In genomic region chr17:47177261-47177660, GRCh38 we compare ENCODE assay signal across 24 cellular contexts. TPM values are rescaled to one million over a fixed set of nuclear protein-coding genes. Genes with fewer than 3 reads are reported as not detected.
DNase-seq lines count a peak whose midpoint lies in the region; ATAC-seq, FAIRE-seq and TF ChIP-seq lines count a peak whose summit lies in the region.
"Had no signal": no experiment of that assay in that cellular context is flagged by ENCODE, and none has a peak within 500 bp of the region (broad histone marks: within the 10 kb centered on the region; RNA-seq: fewer than 3 reads in every experiment).

No MANE protein-coding gene starts in this region.

- intact Hi-C loops in left cardiac atrium (cut with DNase I) (no loop called here), K562 (cut with micrococcal nuclease) (loop anchor here (5.0 kb wide), 1 partner anchor 35 kb away; no protein-coding TSS in a partner anchor), thyroid gland (cut with DNase I) (no loop called here)

- H3K9me3 ChIP-seq in cardiac muscle cell (ENCODE audit: low read depth) (no peaks in the 10 kb centered on the region), K562 (replicated peaks; ENCODE audit: control insufficient read depth, insufficient read depth, low read depth, low read length) (no peaks in the 10 kb centered on the region), thyroid gland (no peaks in the 10 kb centered on the region)
- H3K9me3 ChIP-seq: A549, Caco-2 had no signal

- no peak for TF ChIP-seq POLR2A in K562 (conservative IDR thresholded peaks at IDR 0.05)
- no peak for TF ChIP-seq POLR2A in thyroid gland (IDR thresholded peaks at IDR 0.05)

- POLR2A ChIA-PET in K562 (lab: Yijun Ruan, JAX), result interaction anchor here (1.3 kb wide), 1 partner anchor 9 kb away, joined by 7 read pairs; no protein-coding TSS in a partner anchor

- H3K4me3 ChIP-seq in cardiac muscle cell (no peak overlapping the region), K562 (no peak overlapping the region), thyroid gland (replicated peaks in 1 of 3) (no peak overlapping the region)
- H3K4me3 ChIP-seq: A549; BLaER1 treated with 17β-estradiol and CSF1 and Interleukin-3, amounts not matched to agents 10 nM and 100 nM had no signal

- H3K27ac ChIP-seq in cardiac muscle cell (peak overlapping the region; percentile 64), K562 (ENCODE audit: extremely low read depth, low read depth, low read length) (no peak overlapping the region), thyroid gland (peak overlapping the region; percentile 88 to 90 (median 90))
- H3K27ac ChIP-seq: 22Rv1; A549; BLaER1 treated with 17β-estradiol and CSF1 and Interleukin-3, amounts not matched to agents 10 nM and 100 nM; C4-2B had no signal

- no peak for ATAC-seq in left cardiac atrium
- ATAC-seq in K562, result peak; percentile 58
- ATAC-seq: A549; CD8-positive, alpha-beta T cell had no signal

- in situ Hi-C loops in K562 (cut with MboI), result no loop called here

- 67% methylated on average over 7 of the region's 7 CpGs for WGBS in K562 (ENCODE audit: insufficient coverage, low coverage, missing lambda C conversion rate)
- 97% methylated on average over 7 of the region's 7 CpGs for WGBS in thyroid gland, 2 donors

- no peak for TF ChIP-seq RAD21 in K562 (CRISPR knock-in tag; conservative IDR thresholded peaks at IDR 0.05 in 1 of 2, IDR thresholded peaks at IDR 0.05 in 1 of 2)

- peaks cover 99% of the 10 kb centered on the region for H3K79me2 ChIP-seq in K562 (ENCODE audit: control insufficient read depth, insufficient read depth, low read length)

- H3K27me3 ChIP-seq in cardiac muscle cell (no peaks in the 10 kb centered on the region), K562 (ENCODE audit: control insufficient read depth in 2 of 2, insufficient read depth in 2 of 2, low read length in 2 of 2) (no peaks in the 10 kb centered on the region), thyroid gland (no peaks in the 10 kb centered on the region)
- H3K27me3 ChIP-seq: BLaER1 treated with 17β-estradiol and CSF1 and Interleukin-3, amounts not matched to agents 10 nM and 100 nM had no signal

- H4K20me1 ChIP-seq in K562 (replicated peaks; ENCODE audit: control insufficient read depth, insufficient read depth, low read length), result no peaks in the 10 kb centered on the region; the same call in 1 of the 2 replicates

- TF ChIP-seq CTCF in cardiac muscle cell (IDR thresholded peaks at IDR 0.05; ENCODE audit: low read depth, low read length) (no peak), K562 (IDR thresholded peaks at IDR 0.05 in 2 of 3, conservative IDR thresholded peaks at IDR 0.05 in 1 of 3; ENCODE audit: insufficient read depth in 2 of 3, low read depth in 1 of 3, low read length in 3 of 3) (no peak), thyroid gland (IDR thresholded peaks at IDR 0.05) (no peak)

- DNase-seq in NCI-H526 (lab: John Stamatoyannopoulos, UW) (peak; percentile 11 to 25), NCI-H526 treated with DMSO at 0.1 percent for 48 hours (lab: John Stamatoyannopoulos, UW) (no peak), cardiac muscle cell (ENCODE audit: low read depth in 1 of 2, low spot score in 1 of 2) (no peak), left cardiac atrium (no peak), K562 (ENCODE audit: extremely low read depth in 1 of 4, low spot score in 3 of 4) (peak in 1 of 4 experiments; percentile 22), thyroid gland (no peak), RCC 7860 (ENCODE audit: low spot score) (no peak)
- no peak for DNase-seq in activated T-cell treated with anti-CD3 and anti-CD28 coated beads, Interleukin-2, amount 50 U/mL, for 48 hours
- DNase-seq: AML-193; Caco-2; Calu3; CD4-positive, alpha-beta T cell; CD8-positive, alpha-beta T cell; DMS79 treated with DMSO at 0.1 percent for 48 hours; GF-D8 had no signal

- H3K4me2 ChIP-seq in K562 (ENCODE audit: insufficient read depth, low read length), result no peak overlapping the region
- H3K4me2 ChIP-seq: A549; BLaER1 treated with 17β-estradiol and CSF1 and Interleukin-3, amounts not matched to agents 10 nM and 100 nM had no signal

- FAIRE-seq in K562 (lab: Jason Lieb, UNC) (no peak), RCC 7860 (lab: Jason Lieb, UNC) (no peak)
- FAIRE-seq: A549, D721Med, G401.6, GM12891, GM19239 had no signal

- no peak overlapping the region for H2AFZ ChIP-seq in K562 (ENCODE audit: low read depth, low read length)

- TF ChIP-seq EP300 in K562 (IDR thresholded peaks at IDR 0.05; ENCODE audit: low read length), result no peak

- H3K36me3 ChIP-seq in cardiac muscle cell (peaks cover 27% of the 10 kb centered on the region), K562 (ENCODE audit: control insufficient read depth, insufficient read depth, low read length) (peaks cover 88% of the 10 kb centered on the region), thyroid gland (peaks cover 5 to 13% of the 10 kb centered on the region in 2 donors)

- no peak overlapping the region for H3K9ac ChIP-seq in K562 (ENCODE audit: insufficient read depth in 1 of 2, low read depth in 2 of 2, low read length in 2 of 2)

- CTCF ChIA-PET in K562 (lab: Yijun Ruan, JAX; ENCODE audit: low intra/inter-chr PET ratio), result no interaction called here

- H3K4me1 ChIP-seq in cardiac muscle cell (ENCODE audit: low read depth), result peaks cover 27% of the 10 kb centered on the region
- peaks cover 10 to 16% of the 10 kb centered on the region in 2 experiments; a peak in 4 of 5 replicates for H3K4me1 ChIP-seq in K562 (replicated peaks in 1 of 2; ENCODE audit: control insufficient read depth in 2 of 2, insufficient read depth in 2 of 2, low read length in 2 of 2)
- H3K4me1 ChIP-seq in thyroid gland, result peaks cover 67 to 72% of the 10 kb centered on the region in 2 donors

- no peaks in the 10 kb centered on the region for H3K9me1 ChIP-seq in K562 (ENCODE audit: control insufficient read depth, insufficient read depth, low read length)

- no TSS peak for BruUV-seq in K562 (replicated peaks; lab: Mats Ljungman, UMichigan)

TF ChIP-seq in K562, 482 proteins besides CTCF, POLR2A, EP300 and RAD21 (continues in another document):
- TF ChIP-seq ZNF511 (CRISPR knock-in tag; IDR thresholded peaks at IDR 0.05), result no peak
- no peak for TF ChIP-seq ETV5 (CRISPR knock-in tag; IDR thresholded peaks at IDR 0.05; ENCODE audit: low read depth)
- no peak for TF ChIP-seq SIRT6 (IDR thresholded peaks at IDR 0.05; ENCODE audit: low read depth, low read length)
- TF ChIP-seq GABPB2 (CRISPR knock-in tag; conservative IDR thresholded peaks at IDR 0.05), result no peak
- TF ChIP-seq SUPT5H (IDR thresholded peaks at IDR 0.05), result no peak

RNA-seq across cellular contexts. Expression of gene CDC27, which starts 11.8 kb away (rescaled TPM):
- total RNA-seq in cardiac muscle cell (54.5 and 85.4 TPM in 2 replicates), left cardiac atrium (10 to 100 TPM; 75.7 to 83.9 TPM), K562 (2014; rRNA removed) (79.5 and 81.0 TPM in 2 replicates), K562 (2014; rRNA removed; fragmentation: Illumina TruSeq; extraction: Trizol) (102 and 118 TPM in 2 replicates), K562 (2015; rRNA removed; fragmentation: Illumina TruSeq; extraction: Trizol) (83.0 and 94.1 TPM in 2 replicates), K562 (2021) (117 and 119 TPM in 2 replicates), thyroid gland (100 to 1,000 TPM; 124 to 195 (median 181) TPM)
- polyA plus RNA-seq in cardiac muscle cell (52.9 and 68.8 TPM in 2 replicates), K562 (2011; rRNA removed) (119 and 155 TPM in 2 replicates), K562 (2014; fragmentation: Illumina TruSeq; extraction: Trizol) (94.1 and 104 TPM in 2 replicates), K562 (2014; fragmentation: Nextera tagmentation; extraction: Ambion mirVana) (10 to 100 TPM; 28.6 to 34.5 TPM), K562 (2014; rRNA removed) (41.9 and 48.3 TPM in 2 replicates)
- total RNA-seq in K562 (2011; cell fraction: chromatin; rRNA removed; ENCODE audit: low replicate concordance), result 143 and 304 TPM in 2 replicates
- 50.0 and 59.6 TPM in 2 replicates for total RNA-seq in K562 (2011; cell fraction: nucleolus; rRNA removed)
- total RNA-seq in K562 (2011; cell fraction: nucleoplasm; rRNA removed), result 94.1 and 102 TPM in 2 replicates
- polyA plus RNA-seq in K562 (2011; cell fraction: cytosol; rRNA removed), result 67.7 and 77.1 TPM in 2 replicates
- polyA plus RNA-seq in K562 (2011; cell fraction: nucleus; rRNA removed), result 118 and 164 TPM in 2 replicates
- polyA plus RNA-seq in K562 (2012), result 36.5 and 85.2 TPM in 2 replicates
- 353 and 364 TPM in 2 replicates for polyA minus RNA-seq in K562 (2011; rRNA and poly(A)+ RNA removed)
- 95.5 and 126 TPM in 2 replicates for polyA minus RNA-seq in K562 (2011; cell fraction: cytosol; rRNA and poly(A)+ RNA removed)
- polyA minus RNA-seq in K562 (2011; cell fraction: nucleus; rRNA and poly(A)+ RNA removed), result 34.6 and 86.0 TPM in 2 replicates

RNA-seq across cellular contexts. Expression of gene MYL4, which starts 31.9 kb away (rescaled TPM):
- total RNA-seq in cardiac muscle cell (2,925 and 5,217 TPM in 2 replicates), left cardiac atrium (1,000 to 10,000 TPM; 4,221 to 5,418 TPM), K562 (2014; rRNA removed) (170 and 213 TPM in 2 replicates), K562 (2014; rRNA removed; fragmentation: Illumina TruSeq; extraction: Trizol) (83.5 and 117 TPM in 2 replicates), K562 (2015; rRNA removed; fragmentation: Illumina TruSeq; extraction: Trizol) (149 TPM in 2 replicates), K562 (2021) (177 and 183 TPM in 2 replicates), thyroid gland (10 to 100 TPM in 1 of 4 donors, 1 to 10 TPM in 3; 5.2 to 11.0 (median 6.2) TPM)
- polyA plus RNA-seq in cardiac muscle cell (3,500 and 5,148 TPM in 2 replicates), K562 (2011; rRNA removed) (221 and 324 TPM in 2 replicates), K562 (2014; fragmentation: Illumina TruSeq; extraction: Trizol) (252 and 284 TPM in 2 replicates), K562 (2014; fragmentation: Nextera tagmentation; extraction: Ambion mirVana) (100 to 1,000 TPM; 287 to 423 TPM), K562 (2014; rRNA removed) (319 and 378 TPM in 2 replicates)
- 69.7 and 135 TPM in 2 replicates for total RNA-seq in K562 (2011; cell fraction: chromatin; rRNA removed; ENCODE audit: low replicate concordance)
- total RNA-seq in K562 (2011; cell fraction: nucleolus; rRNA removed), result 127 and 133 TPM in 2 replicates
- total RNA-seq in K562 (2011; cell fraction: nucleoplasm; rRNA removed), result 109 and 110 TPM in 2 replicates
- polyA plus RNA-seq in K562 (2011; cell fraction: cytosol; rRNA removed), result 287 and 309 TPM in 2 replicates
- polyA plus RNA-seq in K562 (2011; cell fraction: nucleus; rRNA removed), result 346 and 397 TPM in 2 replicates
- polyA plus RNA-seq in K562 (2012), result 170 and 179 TPM in 2 replicates
- polyA minus RNA-seq in K562 (2011; rRNA and poly(A)+ RNA removed), result 90.7 and 106 TPM in 2 replicates
- 34.9 and 40.8 TPM in 2 replicates for polyA minus RNA-seq in K562 (2011; cell fraction: cytosol; rRNA and poly(A)+ RNA removed)
- polyA minus RNA-seq in K562 (2011; cell fraction: nucleus; rRNA and poly(A)+ RNA removed), result 29.5 and 45.3 TPM in 2 replicates
- total RNA-seq: A172; Caco-2; Calu3; CD4-positive, alpha-beta T cell; CD8-positive, alpha-beta T cell had no signal
- polyA plus RNA-seq: A549 had no signal

Comparison
In these comparisons a context has a peak if more than half of its experiments do, and no peak if none do; other contexts are left out.
1. DNase-seq: peak in NCI-H526 (2 of 2); none in NCI-H526 treated with DMSO at 0.1 percent for 48 hours (single experiment), cardiac muscle cell (0 of 2), left cardiac atrium (single experiment), thyroid gland (0 of 2), activated T-cell treated with anti-CD3 and anti-CD28 coated beads, Interleukin-2, amount 50 U/mL, for 48 hours (0 of 2) and RCC 7860 (single experiment).
2. RNA of gene MYL4, which starts 31.9 kb away (total RNA-seq): 4,221 to 5,418 TPM in left cardiac atrium and 2,925 to 5,217 TPM in cardiac muscle cell; 69.7 to 213 TPM in K562 and 5.2 to 11.0 TPM in thyroid gland; every median in the first group is over 10 times any median in the second.